20 cellular contexts compared by ENCODE assay signal in the genomic region with DNA sequence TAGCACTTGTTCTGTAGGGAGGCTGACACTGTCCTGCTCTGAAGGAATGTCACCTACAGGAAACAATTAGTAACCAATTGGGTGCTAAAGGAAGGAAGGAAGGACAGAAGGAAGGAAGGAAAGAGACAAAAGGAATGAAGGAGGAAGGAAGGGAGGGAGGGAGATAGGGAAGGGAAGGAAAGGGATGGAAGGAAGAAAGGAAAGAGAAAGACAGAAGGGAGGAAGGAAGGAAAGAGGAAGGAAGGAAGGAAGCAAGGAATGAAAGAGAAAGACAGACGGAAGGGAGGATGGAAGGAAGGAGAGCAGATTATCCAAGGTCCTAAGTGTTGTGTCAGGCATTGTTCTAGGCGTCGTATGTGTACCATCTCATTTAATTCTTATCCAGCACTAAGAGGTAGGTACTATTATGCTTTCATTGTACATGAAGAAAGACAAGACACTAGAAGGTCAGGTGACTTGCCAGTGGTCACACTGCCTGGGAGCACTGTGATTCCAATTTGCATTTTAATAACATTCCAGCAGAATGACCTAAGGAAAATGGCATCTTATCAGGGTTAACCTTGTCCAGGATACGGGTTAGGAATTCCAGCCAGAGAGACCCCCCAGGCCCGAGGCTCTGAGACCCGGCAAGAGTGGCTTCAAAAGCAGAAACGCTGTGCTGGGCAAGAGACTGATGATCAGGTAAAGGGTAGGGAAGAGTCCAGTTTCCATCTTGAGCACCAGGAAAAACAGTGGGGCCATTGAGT.
"Had no signal": no experiment of that assay in that cellular context is flagged by ENCODE, and none has a peak within 500 bp of the region (broad histone marks: within the 10 kb centered on the region; RNA-seq: fewer than 3 reads in every experiment).

No MANE protein-coding gene starts in this region.

- DNase-seq: activated CD4-positive, alpha-beta memory T cell treated with anti-CD3 and anti-CD28 coated beads, Interleukin-2, amount 10 ng/mL, durations not matched to agents 7 days and 5 days; activated CD4-positive, alpha-beta T cell treated with anti-CD3 and anti-CD28 coated beads for 48 hours; activated CD4-positive, CD25-positive, alpha-beta regulatory T cell; activated CD8-positive, alpha-beta memory T cell treated with anti-CD3 and anti-CD28 coated beads, Interleukin-2, amount 10 ng/mL, durations not matched to agents 7 days and 5 days; activated naive CD4-positive, alpha-beta T cell treated with Interleukin-2 at 50 U/mL for 16 hours; activated naive CD8-positive, alpha-beta T cell treated with anti-CD3 and anti-CD28 coated beads, Interleukin-2, amount 10 ng/mL, durations not matched to agents 7 days and 5 days; amygdala; caudate nucleus; foreskin fibroblast; hippocampal formation; kidney; left lung; mammary epithelial cell; stimulated activated CD4-positive, alpha-beta T cell treated with anti-CD3 and anti-CD28 coated beads, Interleukin-2, amount 100 ng/mL, for 24 hours; stomach; T-cell had no signal

- H3K9me3 ChIP-seq: left lung, neutrophil, stomach, vagina had no signal

- H3K36me3 ChIP-seq: left lung, neutrophil, vagina had no signal

- H3K27ac ChIP-seq: left lung, neutrophil, parathyroid adenoma, stomach, vagina had no signal

- H3K4me1 ChIP-seq: parathyroid adenoma had no signal

- ATAC-seq: activated CD8-positive, alpha-beta memory T cell treated with anti-CD3 and anti-CD28 coated beads, Interleukin-2, amount 10 ng/mL, durations not matched to agents 7 days and 5 days; activated T-helper 17 cell treated with anti-CD3 and anti-CD28 coated beads, Interleukin-2, amount 50 U/mL, for 72 hours; left lung; T-cell had no signal

- H3K4me3 ChIP-seq: left lung, stomach, vagina had no signal
